In genomic region chr3:155286745-155287144, GRCh38 we compare ENCODE assay signal across 23 cellular contexts. TPM values are rescaled to one million over a fixed set of nuclear protein-coding genes. Genes with fewer than 3 reads are reported as not detected.
"Had no signal": no experiment of that assay in that cellular context is flagged by ENCODE, and none has a peak within 500 bp of the region (broad histone marks: within the 10 kb centered on the region; RNA-seq: fewer than 3 reads in every experiment).

No MANE protein-coding gene starts in this region.

- H3K36me3 ChIP-seq: lower lobe of right lung, neural progenitor cell, upper lobe of left lung had no signal

- H2AFZ ChIP-seq: neural progenitor cell had no signal

- H3K4me1 ChIP-seq: foreskin keratinocyte, lower lobe of right lung, neural progenitor cell had no signal

- H3K4me3 ChIP-seq: coronary artery, lower lobe of right lung, neural progenitor cell, upper lobe of left lung had no signal

- H3K27ac ChIP-seq: coronary artery, epithelial cell of prostate, foreskin keratinocyte, lower lobe of right lung, neural progenitor cell, upper lobe of left lung had no signal

- H3K9ac ChIP-seq: neural progenitor cell had no signal

- H3K4me2 ChIP-seq: neural progenitor cell had no signal

- H3K27me3 ChIP-seq: foreskin keratinocyte, neural progenitor cell, upper lobe of left lung had no signal

- H3K9me3 ChIP-seq: lower lobe of right lung, upper lobe of left lung had no signal

- DNase-seq: activated CD4-positive, alpha-beta memory T cell treated with anti-CD3 and anti-CD28 coated beads, Interleukin-2, amount 10 ng/mL, durations not matched to agents 7 days and 5 days; activated CD4-positive, alpha-beta T cell treated with anti-CD3 and anti-CD28 coated beads for 48 hours; activated effector memory CD4-positive, alpha-beta T cell treated with anti-CD3 and anti-CD28 coated beads, Interleukin-2, amount 50 U/mL, for 16 hours; activated naive CD4-positive, alpha-beta T cell treated with anti-CD3 and anti-CD28 coated beads, Interleukin-2, amount 10 ng/mL, durations not matched to agents 7 days and 5 days; activated T-cell treated with anti-CD3 and anti-CD28 coated beads for 4 hours; anterior cingulate cortex; endodermal cell; lower lobe of right lung; naive thymus-derived CD4-positive, alpha-beta T cell; stimulated activated CD4-positive, alpha-beta T cell treated with anti-CD3 and anti-CD28 coated beads, Interleukin-12 subunit alpha, Interleukin-12 subunit beta, amount 100 ng/mL, for 4 hours; stimulated activated CD4-positive, alpha-beta T cell treated with anti-CD3 and anti-CD28 coated beads, Interleukin-4, amount 100 ng/mL, for 4 hours; stimulated activated naive CD8-positive, alpha-beta T cell treated with anti-CD3 and anti-CD28 coated beads, Interleukin-15, Interleukin-2, amounts not matched to agents 100 U/mL and 50 U/mL, for 24 hours; T-helper 2 cell; upper lobe of left lung had no signal

RNA-seq across cellular contexts. Expression of gene STRIT1, which starts 6.7 kb away (rescaled TPM):
- total RNA-seq: activated CD4-positive, alpha-beta memory T cell treated with anti-CD3 and anti-CD28 coated beads, Interleukin-2, amount 10 ng/mL, durations not matched to agents 7 days and 5 days; endodermal cell; foreskin keratinocyte; kidney epithelial cell; left lobe of liver; lower lobe of right lung; naive thymus-derived CD4-positive, alpha-beta T cell; osteoblast; posterior vena cava; subcutaneous adipose tissue had no signal
- polyA plus RNA-seq: foreskin keratinocyte; naive thymus-derived CD4-positive, alpha-beta T cell had no signal
